In genomic region chr20:34920055-34920454, GRCh38 we compare ENCODE assay signal across 14 cellular contexts. TPM values are rescaled to one million over a fixed set of nuclear protein-coding genes. Genes with fewer than 3 reads are reported as not detected.
DNase-seq lines count a peak whose midpoint lies in the region; ATAC-seq and TF ChIP-seq lines count a peak whose summit lies in the region.
"Had no signal": no experiment of that assay in that cellular context is flagged by ENCODE, and none has a peak within 500 bp of the region (broad histone marks: within the 10 kb centered on the region; RNA-seq: fewer than 3 reads in every experiment).

No MANE protein-coding gene starts in this region.

- CTCF ChIA-PET in activated CD8-positive, alpha-beta memory T cell treated with anti-CD3 and anti-CD28 coated beads, Interleukin-2, amount 10 ng/mL, durations not matched to agents 7 days and 5 days (lab: Charles Lee): no interaction called here

- H3K36me3 ChIP-seq in psoas muscle (ENCODE audit: insufficient read depth in 1 of 2, low read depth in 1 of 2) (peaks cover 4 to 63% of the 10 kb centered on the region in 2 donors), hepatocyte (replicated peaks; ENCODE audit: insufficient read depth, low read depth) (no peaks in the 10 kb centered on the region)

- H3K9me3 ChIP-seq in psoas muscle (no peaks in the 10 kb centered on the region), hepatocyte (ENCODE audit: low read depth) (no peaks in the 10 kb centered on the region)

- H3K9me3 Mint-ChIP-seq in activated CD8-positive, alpha-beta memory T cell treated with anti-CD3 and anti-CD28 coated beads, Interleukin-2, amount 10 ng/mL, durations not matched to agents 7 days and 5 days (ENCODE audit: low read depth): peaks cover 3% of the 10 kb centered on the region
- no peaks in the 10 kb centered on the region for H3K9me3 Mint-ChIP-seq in T-helper 2 cell treated with Interferon-gamma antibody and Interleukin-4, amounts not matched to agents 5 μg/mL and 100 μg/mL, for 36 hours

- H3K27ac ChIP-seq in psoas muscle (peak overlapping the region; percentile 11), hepatocyte (no peak overlapping the region)
- H3K27ac ChIP-seq: C4-2B, HL-60 had no signal

- H3K4me2 ChIP-seq in hepatocyte: no peak overlapping the region

- no peak for ATAC-seq in activated CD8-positive, alpha-beta memory T cell treated with anti-CD3 and anti-CD28 coated beads, Interleukin-2, amount 10 ng/mL, durations not matched to agents 7 days and 5 days
- ATAC-seq in psoas muscle: no peak
- ATAC-seq: K562 had no signal

- H3K27me3 ChIP-seq in psoas muscle (ENCODE audit: insufficient read depth in 3 of 3, low read length in 2 of 3) (no peaks in the 10 kb centered on the region), hepatocyte (no peaks in the 10 kb centered on the region)

- no peak overlapping the region for H2AFZ ChIP-seq in hepatocyte

- no peaks in the 10 kb centered on the region for H4K20me1 ChIP-seq in hepatocyte (ENCODE audit: insufficient read depth, poor library complexity, severe bottlenecking)

- TF ChIP-seq CTCF in psoas muscle (IDR thresholded peaks at IDR 0.05) (no peak), hepatocyte (IDR thresholded peaks at IDR 0.05; ENCODE audit: poor library complexity) (no peak)

- intact Hi-C loops in psoas muscle (cut with DNase I): no loop called here

- no peaks in the 10 kb centered on the region for H3K9me2 ChIP-seq in hepatocyte (replicated peaks; ENCODE audit: insufficient read depth)

- no peak overlapping the region for H3K4me3 Mint-ChIP-seq in activated CD8-positive, alpha-beta memory T cell treated with anti-CD3 and anti-CD28 coated beads, Interleukin-2, amount 10 ng/mL, durations not matched to agents 7 days and 5 days
- no peak overlapping the region for H3K4me3 Mint-ChIP-seq in T-helper 2 cell treated with Interferon-gamma antibody and Interleukin-4, amounts not matched to agents 5 μg/mL and 100 μg/mL, for 36 hours

- peaks cover 46% of the 10 kb centered on the region for H3K4me1 Mint-ChIP-seq in activated CD8-positive, alpha-beta memory T cell treated with anti-CD3 and anti-CD28 coated beads, Interleukin-2, amount 10 ng/mL, durations not matched to agents 7 days and 5 days
- peaks cover 40% of the 10 kb centered on the region for H3K4me1 Mint-ChIP-seq in T-helper 2 cell treated with Interferon-gamma antibody and Interleukin-4, amounts not matched to agents 5 μg/mL and 100 μg/mL, for 36 hours (ENCODE audit: low read depth)

- H3K4me3 ChIP-seq in psoas muscle (no peak overlapping the region), hepatocyte (no peak overlapping the region)
- H3K4me3 ChIP-seq: HAP-1, K562 had no signal

- H3K27me3 Mint-ChIP-seq in activated CD8-positive, alpha-beta memory T cell treated with anti-CD3 and anti-CD28 coated beads, Interleukin-2, amount 10 ng/mL, durations not matched to agents 7 days and 5 days: no peaks in the 10 kb centered on the region
- no peaks in the 10 kb centered on the region for H3K27me3 Mint-ChIP-seq in T-helper 2 cell treated with Interferon-gamma antibody and Interleukin-4, amounts not matched to agents 5 μg/mL and 100 μg/mL, for 36 hours (ENCODE audit: low read depth)

- DNase-seq in activated CD8-positive, alpha-beta memory T cell treated with anti-CD3 and anti-CD28 coated beads, Interleukin-2, amount 10 ng/mL, durations not matched to agents 7 days and 5 days: no peak
- DNase-seq in activated CD8-positive, alpha-beta memory T cell treated with anti-CD3 and anti-CD28 coated beads for 24 hours: no peak
- DNase-seq in Ammon's horn (ENCODE audit: low spot score) (peak; percentile 33), psoas muscle (no peak), mesenteric fat pad (ENCODE audit: low spot score) (no peak), hepatocyte (ENCODE audit: low spot score) (no peak)
- peak; percentile 41 for DNase-seq in T-helper 2 cell treated with Interferon-gamma antibody and Interleukin-4, amounts not matched to agents 5 μg/mL and 100 μg/mL, for 36 hours (ENCODE audit: low spot score)
- DNase-seq: DMS 273 treated with DMSO at 0.1 percent for 48 hours, NCI-H187, NCI-H69 had no signal

- H3K36me3 Mint-ChIP-seq in activated CD8-positive, alpha-beta memory T cell treated with anti-CD3 and anti-CD28 coated beads, Interleukin-2, amount 10 ng/mL, durations not matched to agents 7 days and 5 days: peaks cover 35% of the 10 kb centered on the region
- peaks cover 36% of the 10 kb centered on the region for H3K36me3 Mint-ChIP-seq in T-helper 2 cell treated with Interferon-gamma antibody and Interleukin-4, amounts not matched to agents 5 μg/mL and 100 μg/mL, for 36 hours (ENCODE audit: low read depth)

- H3K79me2 ChIP-seq in hepatocyte: no peaks in the 10 kb centered on the region

- peaks cover 36% of the 10 kb centered on the region for H3K4me1 ChIP-seq in psoas muscle
- H3K4me1 ChIP-seq in hepatocyte (ENCODE audit: insufficient read depth): peaks cover 8% of the 10 kb centered on the region
- H3K4me1 ChIP-seq: HAP-1 had no signal

- peak overlapping the region; percentile 26 for H3K27ac Mint-ChIP-seq in activated CD8-positive, alpha-beta memory T cell treated with anti-CD3 and anti-CD28 coated beads, Interleukin-2, amount 10 ng/mL, durations not matched to agents 7 days and 5 days
- H3K27ac Mint-ChIP-seq in T-helper 2 cell treated with Interferon-gamma antibody and Interleukin-4, amounts not matched to agents 5 μg/mL and 100 μg/mL, for 36 hours: no peak overlapping the region

RNA-seq across cellular contexts. Expression of gene GSS, which starts 35.6 kb away (rescaled TPM):
- total RNA-seq in activated CD8-positive, alpha-beta memory T cell treated with anti-CD3 and anti-CD28 coated beads, Interleukin-2, amount 10 ng/mL, durations not matched to agents 7 days and 5 days: 10 to 100 TPM; 59.4 to 64.6 TPM
- total RNA-seq in psoas muscle (10 to 100 TPM; 21.5 to 36.6 (median 26.6) TPM), mesenteric fat pad (33.3 TPM), hepatocyte (41.2 and 46.2 TPM in 2 replicates)
- polyA plus RNA-seq in psoas muscle (10 to 100 TPM; 14.5 to 26.9 (median 24.5) TPM), hepatocyte (45.2 and 54.7 TPM in 2 replicates)

RNA-seq across cellular contexts. Expression of gene MYH7B, which starts 35.6 kb away (rescaled TPM):
- total RNA-seq in activated CD8-positive, alpha-beta memory T cell treated with anti-CD3 and anti-CD28 coated beads, Interleukin-2, amount 10 ng/mL, durations not matched to agents 7 days and 5 days: under 1 TPM; 0.16 to 0.26 TPM
- total RNA-seq in psoas muscle (100 to 1,000 TPM in 1 of 4 donors, 10 to 100 TPM in 3; 10.6 to 101 (median 22.1) TPM), mesenteric fat pad (0.06 TPM), hepatocyte (0.07 TPM in 1 of 2 replicates, not detected in the other)
- polyA plus RNA-seq in psoas muscle (10 to 100 TPM in 1 of 3 donors, 1 to 10 TPM in 2; 5.7 to 15.0 (median 6.4) TPM), hepatocyte (0.42 and 1.9 TPM in 2 replicates)

RNA-seq across cellular contexts. Expression of gene ACSS2, which starts 43.6 kb away (rescaled TPM):
- total RNA-seq in activated CD8-positive, alpha-beta memory T cell treated with anti-CD3 and anti-CD28 coated beads, Interleukin-2, amount 10 ng/mL, durations not matched to agents 7 days and 5 days: 10 to 100 TPM in 1 of 2 experiments, 1 to 10 TPM in 1; 8.9 to 22.5 TPM
- 100 to 1,000 TPM; 106 to 161 (median 115) TPM for total RNA-seq in psoas muscle
- polyA plus RNA-seq in psoas muscle: 10 to 100 TPM; 15.9 to 68.0 (median 56.7) TPM
- total RNA-seq in mesenteric fat pad: 127 TPM
- 59.5 and 91.9 TPM in 2 replicates for total RNA-seq in hepatocyte
- 52.0 and 56.2 TPM in 2 replicates for polyA plus RNA-seq in hepatocyte

RNA-seq across cellular contexts. Expression of gene GGT7, which starts 47.4 kb away (rescaled TPM):
- 1 to 10 TPM; 3.5 to 4.6 TPM for total RNA-seq in activated CD8-positive, alpha-beta memory T cell treated with anti-CD3 and anti-CD28 coated beads, Interleukin-2, amount 10 ng/mL, durations not matched to agents 7 days and 5 days
- total RNA-seq in psoas muscle (10 to 100 TPM; 12.8 to 36.2 (median 29.0) TPM), mesenteric fat pad (15.6 TPM), hepatocyte (4.9 and 9.8 TPM in 2 replicates)
- polyA plus RNA-seq in psoas muscle (10 to 100 TPM in 2 of 3 donors, 1 to 10 TPM in 1; 4.8 to 32.4 (median 14.3) TPM), hepatocyte (18.2 and 23.9 TPM in 2 replicates)

Comparison
In these comparisons a context has a peak if more than half of its experiments do, and no peak if none do; other contexts are left out.
1. DNase-seq: peak in Ammon's horn (single experiment) and T-helper 2 cell treated with Interferon-gamma antibody and Interleukin-4, amounts not matched to agents 5 μg/mL and 100 μg/mL, for 36 hours (single experiment); none in activated CD8-positive, alpha-beta memory T cell treated with anti-CD3 and anti-CD28 coated beads, Interleukin-2, amount 10 ng/mL, durations not matched to agents 7 days and 5 days (single experiment), activated CD8-positive, alpha-beta memory T cell treated with anti-CD3 and anti-CD28 coated beads for 24 hours (single experiment), psoas muscle (0 of 2), mesenteric fat pad (single experiment) and hepatocyte (single experiment).
2. RNA of gene MYH7B, which starts 35.6 kb away (total RNA-seq): 10.6 to 101 TPM in psoas muscle; 0.16 to 0.26 TPM in activated CD8-positive, alpha-beta memory T cell treated with anti-CD3 and anti-CD28 coated beads, Interleukin-2, amount 10 ng/mL, durations not matched to agents 7 days and 5 days, 0.07 TPM in hepatocyte and 0.06 TPM in mesenteric fat pad (single experiment); every median in the first group is over 4 times any median in the second.